Comparison of ENCODE assay signal across 27 cellular contexts in the genomic region with DNA sequence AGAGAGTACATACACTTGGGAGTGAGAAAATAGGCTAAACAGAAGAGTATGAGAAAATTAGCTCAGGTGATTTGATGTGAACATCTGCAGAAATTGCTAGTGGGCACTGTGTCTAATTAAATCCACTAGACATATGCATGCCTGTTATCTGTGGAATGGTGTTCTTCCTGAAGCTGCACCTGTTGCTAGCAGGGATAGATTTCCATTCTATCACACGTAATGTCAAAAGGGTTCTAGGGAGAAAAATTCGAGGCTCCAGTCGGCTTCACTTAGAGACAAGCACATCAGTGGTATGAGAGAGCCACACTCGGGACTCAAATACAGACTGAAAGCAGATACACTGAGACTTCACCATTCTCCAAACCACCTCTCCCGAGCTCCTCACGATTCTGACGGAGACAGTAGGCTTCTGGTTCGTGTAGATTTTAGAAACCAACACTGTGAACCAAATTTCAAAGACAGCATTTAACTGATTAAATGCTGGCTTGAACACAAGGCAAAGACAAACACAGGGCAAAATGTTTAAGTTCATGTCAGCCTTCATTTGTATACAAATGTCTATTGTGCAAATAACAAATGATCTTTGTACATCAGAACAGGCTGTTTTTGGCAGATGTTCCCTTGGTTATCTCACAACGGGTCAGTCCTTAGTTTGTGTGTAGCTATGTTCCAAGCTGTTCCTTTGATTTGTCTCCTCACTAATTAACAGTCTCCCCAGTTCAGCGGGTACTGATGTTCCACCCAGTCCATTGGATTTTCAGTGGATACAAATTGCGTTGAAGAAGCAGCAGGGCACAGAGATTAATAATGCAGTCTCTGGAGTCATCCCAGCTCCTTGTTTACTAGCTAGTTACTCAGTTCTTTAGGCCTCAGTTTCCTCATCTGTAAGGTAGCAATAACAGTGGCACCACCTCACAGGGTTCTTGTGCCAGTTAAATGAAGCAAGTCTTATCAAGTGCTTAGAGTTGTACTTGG.
A peak's percentile ranks its signal among the peaks of the same experiment; 100 is the strongest.
DNase-seq lines count a peak whose midpoint lies in the region; FAIRE-seq and TF ChIP-seq lines count a peak whose summit lies in the region.
"Had no signal": no experiment of that assay in that cellular context is flagged by ENCODE, and none has a peak within 500 bp of the region (broad histone marks: within the 10 kb centered on the region; RNA-seq: fewer than 3 reads in every experiment).

No MANE protein-coding gene starts in this region.

- no peak for TF ChIP-seq CTCF in LNCaP clone FGC (IDR thresholded peaks at IDR 0.05; ENCODE audit: control insufficient read depth, extremely low read depth, insufficient read depth)

- no peak overlapping the region for H3K4me3 ChIP-seq in LNCaP clone FGC (ENCODE audit: low read depth, low read length)
- H3K4me3 ChIP-seq: A549, heart right ventricle, lung, thoracic aorta had no signal

- no peak for FAIRE-seq in HTR-8/SVneo (lab: Jason Lieb, UNC)
- FAIRE-seq: A549, G401.6, RCC 7860, small intestine had no signal

- peak; percentile 90 for DNase-seq in Ammon's horn (ENCODE audit: low spot score)
- peak; percentile 81 for DNase-seq in LNCaP clone FGC (ENCODE audit: low read depth)
- peak; percentile 96 for DNase-seq in globus pallidus (ENCODE audit: low spot score)
- peak in 31 of 56 donors; percentile 14 to 84 (median 53) for DNase-seq in nucleus accumbens (lab: John Stamatoyannopoulos, UW)
- DNase-seq in NK-92 treated with Interleukin-12 subunit alpha and Interleukin-12 subunit beta, amount 100 ng/mL, for 24 hours (lab: John Stamatoyannopoulos, UW), result no peak
- no peak for DNase-seq in cardiac septum (ENCODE audit: low spot score)
- DNase-seq in T-helper 1 cell, result no peak
- no peak for DNase-seq in HTR-8/SVneo (ENCODE audit: insufficient read length, low spot score)
- DNase-seq: activated CD4-positive, alpha-beta T cell treated with anti-CD3 and anti-CD28 coated beads, Interleukin-2, amount 50 U/mL, for 48 hours; activated naive CD4-positive, alpha-beta T cell; activated naive CD8-positive, alpha-beta T cell treated with anti-CD3 and anti-CD28 coated beads, Interleukin-2, amount 50 U/mL, for 24 hours; AML-193; DMS79; H9; heart right ventricle; MM.1S; NCI-H2029 treated with DMSO at 0.1 percent for 48 hours; NCI-H226; NCI-H69; SIG-M5; small intestine; stimulated activated naive B cell treated with anti-CD40 and anti-IgM and Interleukin-4, amounts not matched to agents 10 μg/mL and 1 μg/mL and 100 μg/mL, for 72 hours had no signal

- intact Hi-C loops in cardiac septum (cut with DNase I), result no loop called here

Comparison
In these comparisons a context has a peak if more than half of its experiments do, and no peak if none do; other contexts are left out.
1. DNase-seq: peak in Ammon's horn (single experiment), LNCaP clone FGC (single experiment), globus pallidus (single experiment) and nucleus accumbens (31 of 56); none in NK-92 treated with Interleukin-12 subunit alpha and Interleukin-12 subunit beta, amount 100 ng/mL, for 24 hours (single experiment), cardiac septum (single experiment), T-helper 1 cell (0 of 5) and HTR-8/SVneo (single experiment).